Comparison of ENCODE assay signal across 9 cellular contexts in the genomic region with DNA sequence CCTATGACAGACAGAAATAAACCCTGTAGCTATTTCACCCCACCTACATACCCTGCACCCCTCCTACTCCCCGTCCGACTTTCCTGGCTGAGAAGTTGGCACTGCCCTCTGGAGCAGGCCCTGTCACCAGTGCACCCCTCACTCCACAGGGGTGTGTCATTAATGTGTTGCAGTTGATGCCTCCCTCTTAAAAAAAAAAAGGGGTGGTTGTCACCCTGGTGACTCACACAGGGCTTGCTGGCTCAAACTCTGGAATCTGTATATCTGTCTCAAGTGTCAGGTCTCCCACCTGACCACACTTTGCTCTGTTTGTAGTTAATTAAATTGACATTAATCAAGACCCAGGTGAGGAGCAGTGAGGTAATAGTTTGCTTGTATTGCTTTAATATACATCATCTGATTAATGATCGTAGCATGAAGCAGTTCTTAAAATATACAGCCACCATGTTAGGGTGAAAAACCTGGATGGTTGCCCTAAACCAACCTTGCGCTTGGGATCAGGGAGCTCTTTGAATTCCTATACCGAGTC. TPM values are rescaled to one million over a fixed set of nuclear protein-coding genes. Genes with fewer than 3 reads are reported as not detected.
A peak's percentile ranks its signal among the peaks of the same experiment; 100 is the strongest.
DNase-seq lines count a peak whose midpoint lies in the region; ATAC-seq and TF ChIP-seq lines count a peak whose summit lies in the region.
"Had no signal": no experiment of that assay in that cellular context is flagged by ENCODE, and none has a peak within 500 bp of the region (broad histone marks: within the 10 kb centered on the region; RNA-seq: fewer than 3 reads in every experiment).

No MANE protein-coding gene starts in this region.

- WGBS in suprapubic skin = 46% methylated on average over 5 of the region's 5 CpGs

- no peaks in the 10 kb centered on the region for H3K9me2 ChIP-seq in MM.1S (replicated peaks; ENCODE audit: insufficient read depth, low read length)

- DNase-seq in activated T-cell treated with anti-CD3 and anti-CD28 coated beads, Interleukin-2, amount 50 U/mL, for 72 hours = peak; percentile 30 to 32
- DNase-seq in activated T-cell treated with anti-CD3 and anti-CD28 coated beads, Interleukin-2, amount 50 U/mL, for 48 hours = no peak
- peak; percentile 85 for DNase-seq in RKO (ENCODE audit: low spot score)
- peak; percentile 31 to 60 for DNase-seq in fibroblast of lung (ENCODE audit: low read depth in 2 of 2)
- DNase-seq in suprapubic skin (ENCODE audit: low spot score in 2 of 2) = no peak
- no peak for DNase-seq in MM.1S

- peak overlapping the region; percentile 21 for H3K27ac Mint-ChIP-seq in activated T-cell treated with anti-CD3 and anti-CD28 coated beads, Interleukin-2, amount 50 U/mL, for 72 hours
- H3K27ac Mint-ChIP-seq: T-helper 1 cell treated with Interleukin-12 subunit alpha and Interleukin-12 subunit beta and Interleukin-4 antibody, amounts not matched to agents 30 μg/mL and 1 μg/mL, for 36 hours had no signal

- H3K4me3 Mint-ChIP-seq in activated T-cell treated with anti-CD3 and anti-CD28 coated beads, Interleukin-2, amount 50 U/mL, for 72 hours = peak overlapping the region; percentile 41 to 50

- H3K4me2 ChIP-seq in fibroblast of lung (ENCODE audit: extremely low read depth, insufficient read depth, low read length) (peak overlapping the region; percentile 42), MM.1S (ENCODE audit: low read depth, low read length) (no peak overlapping the region)

- H3K4me1 ChIP-seq in fibroblast of lung (ENCODE audit: control insufficient read depth, extremely low read depth, insufficient read depth, low read length) (peaks cover 24% of the 10 kb centered on the region), suprapubic skin (peaks cover 60% of the 10 kb centered on the region), MM.1S (ENCODE audit: low read length) (peaks cover 12% of the 10 kb centered on the region)

- no peak overlapping the region for H3K9ac ChIP-seq in fibroblast of lung (ENCODE audit: insufficient read depth, low read length)
- no peak overlapping the region for H3K9ac ChIP-seq in MM.1S (ENCODE audit: low read length)

- H3K27me3 Mint-ChIP-seq in activated T-cell treated with anti-CD3 and anti-CD28 coated beads, Interleukin-2, amount 50 U/mL, for 72 hours (ENCODE audit: low read depth) = no peaks in the 10 kb centered on the region

- no peaks in the 10 kb centered on the region for H3K9me3 Mint-ChIP-seq in activated T-cell treated with anti-CD3 and anti-CD28 coated beads, Interleukin-2, amount 50 U/mL, for 72 hours
- H3K9me3 Mint-ChIP-seq: T-helper 1 cell treated with Interleukin-12 subunit alpha and Interleukin-12 subunit beta and Interleukin-4 antibody, amounts not matched to agents 30 μg/mL and 1 μg/mL, for 36 hours had no signal

- no peak for TF ChIP-seq EP300 in suprapubic skin (IDR thresholded peaks at IDR 0.05)

- H3K4me3 ChIP-seq in fibroblast of lung (replicated peaks in 1 of 4; ENCODE audit: control extremely low read depth in 1 of 4, insufficient read depth in 1 of 4, low read depth in 3 of 4, low read length in 4 of 4) (no peak overlapping the region), suprapubic skin (no peak overlapping the region), MM.1S (ENCODE audit: low read length) (no peak overlapping the region)

- H3K4me1 Mint-ChIP-seq in activated T-cell treated with anti-CD3 and anti-CD28 coated beads, Interleukin-2, amount 50 U/mL, for 72 hours (ENCODE audit: low read depth) = peaks cover 67% of the 10 kb centered on the region

- H3F3A ChIP-seq in MM.1S (ENCODE audit: insufficient read depth, low read length) = peaks cover 16% of the 10 kb centered on the region

- peaks cover 1 to 2% of the 10 kb centered on the region in 2 donors for H3K36me3 Mint-ChIP-seq in activated T-cell treated with anti-CD3 and anti-CD28 coated beads, Interleukin-2, amount 50 U/mL, for 72 hours (ENCODE audit: insufficient read depth in 2 of 2)

- no peaks in the 10 kb centered on the region for H3K36me3 ChIP-seq in fibroblast of lung (ENCODE audit: control insufficient read depth, insufficient read depth, low read length)
- H3K36me3 ChIP-seq in suprapubic skin = no peaks in the 10 kb centered on the region
- no peaks in the 10 kb centered on the region for H3K36me3 ChIP-seq in MM.1S (replicated peaks; ENCODE audit: insufficient read depth, low read length)

- no peaks in the 10 kb centered on the region for H3K27me3 ChIP-seq in fibroblast of lung (ENCODE audit: control insufficient read depth, insufficient read depth, low read length)
- H3K27me3 ChIP-seq in suprapubic skin = no peaks in the 10 kb centered on the region
- no peaks in the 10 kb centered on the region for H3K27me3 ChIP-seq in MM.1S (replicated peaks; ENCODE audit: insufficient read depth, low read length)

- H3K27ac ChIP-seq in fibroblast of lung (ENCODE audit: insufficient read depth, low read length) (peak overlapping the region; percentile 63), suprapubic skin (peak overlapping the region; percentile 97), MM.1S (ENCODE audit: low read length) (no peak overlapping the region)

- peaks cover 28% of the 10 kb centered on the region for H3K79me2 ChIP-seq in fibroblast of lung (ENCODE audit: control insufficient read depth, insufficient read depth, low read length)
- H3K79me2 ChIP-seq in MM.1S (ENCODE audit: low read length) = peaks cover 40% of the 10 kb centered on the region

- H3K9me3 ChIP-seq in fibroblast of lung (ENCODE audit: control insufficient read depth, insufficient read depth, low read depth, low read length) (no peaks in the 10 kb centered on the region), suprapubic skin (no peaks in the 10 kb centered on the region), MM.1S (replicated peaks; ENCODE audit: insufficient read depth, low read length) (no peaks in the 10 kb centered on the region)

- TF ChIP-seq CTCF in fibroblast of lung (conservative IDR thresholded peaks at IDR 0.05 in 1 of 2, IDR thresholded peaks at IDR 0.05 in 1 of 2; ENCODE audit: low read depth in 1 of 2, low read length in 2 of 2) (no peak), suprapubic skin (IDR thresholded peaks at IDR 0.05) (no peak), MM.1S (IDR thresholded peaks at IDR 0.05; ENCODE audit: low read length) (no peak)

- ATAC-seq in activated T-cell treated with anti-CD3 and anti-CD28 coated beads, Interleukin-2, amount 50 U/mL, for 72 hours (replicated peaks in 1 of 2) = peak in 1 of 2 donors; percentile 16
- no peak for ATAC-seq in GM21737 (IDR thresholded peaks at IDR 0.05; ENCODE audit: unreplicated experiment)
- ATAC-seq in GM19463 (IDR thresholded peaks at IDR 0.05; ENCODE audit: unreplicated experiment) = no peak

- H4K20me1 ChIP-seq in fibroblast of lung (ENCODE audit: control insufficient read depth, extremely low read depth, insufficient read depth, low read length) (no peaks in the 10 kb centered on the region), MM.1S (ENCODE audit: insufficient read depth, low read length) (peaks cover 17% of the 10 kb centered on the region)

- TF ChIP-seq POLR2A in suprapubic skin (IDR thresholded peaks at IDR 0.05) = no peak

- H2AFZ ChIP-seq in fibroblast of lung (ENCODE audit: low read length) = no peak overlapping the region
- no peak overlapping the region for H2AFZ ChIP-seq in MM.1S (ENCODE audit: low read length)

RNA-seq across cellular contexts. Expression of gene GATAD2A, which starts 2.0 kb away (rescaled TPM):
- total RNA-seq in activated T-cell treated with anti-CD3 and anti-CD28 coated beads, Interleukin-2, amount 50 U/mL, for 72 hours = 100 to 1,000 TPM; 100 to 126 TPM
- total RNA-seq in fibroblast of lung = 28.8 and 31.7 TPM in 2 replicates
- 63.5 and 77.2 TPM in 2 replicates for polyA plus RNA-seq in fibroblast of lung
- polyA plus RNA-seq in fibroblast of lung (2012) = 53.2 and 57.9 TPM in 2 replicates
- 21.8 and 31.1 TPM in 2 replicates for polyA minus RNA-seq in fibroblast of lung (ENCODE audit: low replicate concordance)
- 10 to 100 TPM; 83.1 to 88.8 (median 86.4) TPM for total RNA-seq in suprapubic skin

Comparison
In these comparisons a context has a peak if more than half of its experiments do, and no peak if none do; other contexts are left out.
1. DNase-seq: peak in activated T-cell treated with anti-CD3 and anti-CD28 coated beads, Interleukin-2, amount 50 U/mL, for 72 hours (2 of 2), RKO (single experiment) and fibroblast of lung (2 of 2); none in activated T-cell treated with anti-CD3 and anti-CD28 coated beads, Interleukin-2, amount 50 U/mL, for 48 hours (0 of 2), suprapubic skin (0 of 2) and MM.1S (single experiment).